ENCODE assay signal across 1 cellular context in genomic region chr16:87047221-87048037, GRCh38.
TF ChIP-seq lines count a peak whose summit lies in the region.

No MANE protein-coding gene starts in this region.

TF ChIP-seq in GM23338, 12 proteins besides CTCF, POLR2A, EP300 and RAD21 (continued from another document):
- no peak for TF ChIP-seq REST (IDR thresholded peaks at IDR 0.05; ENCODE audit: unreplicated experiment)
